ENCODE assay signal across 8 cellular contexts in genomic region chr1:28507646-28508434, GRCh38. TPM values are rescaled to one million over a fixed set of nuclear protein-coding genes. Genes with fewer than 3 reads are reported as not detected.
DNase-seq lines count a peak whose midpoint lies in the region; ATAC-seq and TF ChIP-seq lines count a peak whose summit lies in the region.

No MANE protein-coding gene starts in this region.

- H3K4me1 ChIP-seq in ES-I3 (ENCODE audit: insufficient read depth, low read length) (peaks cover 12% of the 10 kb centered on the region), PC-9 (replicated peaks; ENCODE audit: insufficient read depth) (peaks cover 25% of the 10 kb centered on the region), parathyroid adenoma (no peaks in the 10 kb centered on the region)
- H3K4me1 ChIP-seq in effector memory CD4-positive, alpha-beta T cell (ENCODE audit: control insufficient read depth, insufficient read depth, low read length, poor library complexity, severe bottlenecking): peaks cover 48% of the 10 kb centered on the region

- H3K27me3 ChIP-seq in PC-9 (ENCODE audit: insufficient read depth, low read depth) (0 out of 2 replicates have a peak, but pooled peaks cover 3% of the 10 kb centered on the region), parathyroid adenoma (ENCODE audit: control insufficient read depth, insufficient read depth, low read length) (no peaks in the 10 kb centered on the region)
- H3K27me3 ChIP-seq in effector memory CD4-positive, alpha-beta T cell (replicated peaks; ENCODE audit: control insufficient read depth, insufficient read depth, low read length, poor library complexity, severe bottlenecking): no peaks in the 10 kb centered on the region

- TF ChIP-seq CTCF in PC-9 (conservative IDR thresholded peaks at IDR 0.05) (no peak), parathyroid adenoma (IDR thresholded peaks at IDR 0.05) (no peak)

- intact Hi-C loops in PC-9 (cut with micrococcal nuclease; ENCODE audit: unreplicated experiment): loop anchor here (2.0 to 5.0 kb wide), 4 partner anchors 71 to 261 kb away; partner anchors contain the start of gene RNU11

- H3K36me3 ChIP-seq in ES-I3 (ENCODE audit: insufficient read depth, low read length): peaks cover 45% of the 10 kb centered on the region
- H3K36me3 ChIP-seq in PC-9 (ENCODE audit: low read depth): peaks cover 45% of the 10 kb centered on the region
- peaks cover 22% of the 10 kb centered on the region for H3K36me3 ChIP-seq in effector memory CD4-positive, alpha-beta T cell (ENCODE audit: control insufficient read depth, insufficient read depth, low read length)
- no peaks in the 10 kb centered on the region for H3K36me3 ChIP-seq in parathyroid adenoma (ENCODE audit: control insufficient read depth, insufficient read depth, low read length)

- H3K27ac ChIP-seq in PC-9 (peak overlapping the region; percentile 99), parathyroid adenoma (no peak overlapping the region)
- H3K27ac ChIP-seq in effector memory CD4-positive, alpha-beta T cell (ENCODE audit: insufficient read depth, low read length, poor library complexity, severe bottlenecking): peak overlapping the region; percentile 78

- CTCF ChIA-PET in PC-9 (lab: Charles Lee): no interaction called here

- H3K4me2 ChIP-seq in PC-9 (peak overlapping the region; percentile 99), parathyroid adenoma (ENCODE audit: low read length) (peak overlapping the region; percentile 64)

- no peaks in the 10 kb centered on the region for H3K9me2 ChIP-seq in PC-9 (ENCODE audit: insufficient read depth)

- peak overlapping the region; percentile 83 for H3K4me3 ChIP-seq in PC-9
- peak overlapping the region; percentile 79 for H3K4me3 ChIP-seq in effector memory CD4-positive, alpha-beta T cell (ENCODE audit: insufficient read depth, low read depth, low read length, poor library complexity, severe bottlenecking)
- no peak overlapping the region for H3K4me3 ChIP-seq in parathyroid adenoma (ENCODE audit: low read depth, low read length)

- DNase-seq in PC-9: no peak
- DNase-seq in effector memory CD4-positive, alpha-beta T cell: no peak
- no peak for DNase-seq in T1000 (lab: John Stamatoyannopoulos, UW)
- no peak for DNase-seq in NCI-H2107 (lab: John Stamatoyannopoulos, UW)

- H3K9me3 ChIP-seq in ES-I3 (ENCODE audit: control insufficient read depth, insufficient read depth, low read length) (no peaks in the 10 kb centered on the region), PC-9 (ENCODE audit: insufficient read depth, low read depth) (no peaks in the 10 kb centered on the region), parathyroid adenoma (ENCODE audit: control insufficient read depth, low read length) (no peaks in the 10 kb centered on the region)
- H3K9me3 ChIP-seq in effector memory CD4-positive, alpha-beta T cell (ENCODE audit: control insufficient read depth, low read length): no peaks in the 10 kb centered on the region

- H3K9ac ChIP-seq in ES-I3 (ENCODE audit: low read depth, low read length): peak overlapping the region; percentile 90
- no peak overlapping the region for H3K9ac ChIP-seq in parathyroid adenoma

- POLR2A ChIA-PET in PC-9 (lab: Charles Lee; ENCODE audit: unreplicated experiment): interaction anchor here (0.6 to 0.7 kb wide), 2 partner anchors 9 to 95 kb away, joined by 3 to 22 read pairs; no protein-coding TSS in a partner anchor

- no peak for ATAC-seq in HG03280 (IDR thresholded peaks at IDR 0.05; ENCODE audit: unreplicated experiment)
- no peak for ATAC-seq in GM21528 (IDR thresholded peaks at IDR 0.05; ENCODE audit: low FRiP score, unreplicated experiment)

- peaks cover 77% of the 10 kb centered on the region for H3F3A ChIP-seq in PC-9 (ENCODE audit: insufficient read depth, low read depth)

- H2AFZ ChIP-seq in PC-9 (no peak overlapping the region), parathyroid adenoma (no peak overlapping the region)

- peaks cover 37% of the 10 kb centered on the region for H4K20me1 ChIP-seq in PC-9 (ENCODE audit: insufficient read depth)

- peaks cover 40% of the 10 kb centered on the region for H3K79me2 ChIP-seq in PC-9 (ENCODE audit: low read depth)
- H3K79me2 ChIP-seq in parathyroid adenoma: no peaks in the 10 kb centered on the region

- BruUV-seq in PC-9 (replicated peaks; lab: Mats Ljungman, UMichigan): no TSS peak

RNA-seq across cellular contexts. Expression of gene RCC1, which starts 2.0 kb away (rescaled TPM):
- total RNA-seq in PC-9 (2021): 134 and 156 TPM in 2 replicates

RNA-seq across cellular contexts. Expression of gene TRNAU1AP, which starts 45.0 kb away (rescaled TPM):
- 31.7 and 43.0 TPM in 2 replicates for total RNA-seq in PC-9 (2021)
